18 cellular contexts compared by ENCODE assay signal in the genomic region with DNA sequence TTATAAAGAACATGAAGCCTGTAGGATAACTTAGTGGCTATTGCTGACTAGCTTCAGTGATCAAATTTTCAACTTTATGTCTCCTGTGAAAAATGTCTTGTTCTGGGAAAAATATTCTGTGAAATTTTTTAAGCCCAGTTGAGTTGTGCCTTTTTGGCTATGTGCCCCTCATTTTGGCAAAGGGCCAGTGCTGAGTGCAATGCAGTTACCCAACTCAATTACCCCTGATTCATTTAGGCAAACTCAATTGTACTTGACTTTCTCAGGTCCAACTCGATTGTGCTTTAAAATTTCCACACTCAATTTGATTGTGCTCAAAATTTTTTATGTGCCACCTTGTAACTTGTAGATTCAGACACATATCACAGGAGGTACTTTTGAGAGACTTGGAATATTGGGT.
DNase-seq lines count a peak whose midpoint lies in the region; ATAC-seq and TF ChIP-seq lines count a peak whose summit lies in the region.
"Had no signal": no experiment of that assay in that cellular context is flagged by ENCODE, and none has a peak within 500 bp of the region (broad histone marks: within the 10 kb centered on the region; RNA-seq: fewer than 3 reads in every experiment).

No MANE protein-coding gene starts in this region.

- 81 to 92% methylated on average over 1 of the region's 1 CpG for WGBS in aorta, 2 donors

- peaks cover 22% of the 10 kb centered on the region for H3K4me1 Mint-ChIP-seq in CD4-positive, alpha-beta T cell (ENCODE audit: low read depth)

- H3K27ac Mint-ChIP-seq in CD4-positive, alpha-beta T cell = no peak overlapping the region
- H3K27ac Mint-ChIP-seq: CD8-positive, alpha-beta memory T cell had no signal

- H3K4me1 ChIP-seq in aorta (ENCODE audit: control insufficient read depth in 1 of 2, insufficient read depth in 2 of 2, low read length in 2 of 2) = no peaks in the 10 kb centered on the region
- H3K4me1 ChIP-seq: esophagus muscularis mucosa had no signal

- H3K27me3 Mint-ChIP-seq in CD4-positive, alpha-beta T cell = no peaks in the 10 kb centered on the region

- no peak overlapping the region for H3K27ac ChIP-seq in aorta (ENCODE audit: low read depth in 1 of 2, low read length in 2 of 2)
- H3K27ac ChIP-seq in CD4-positive, alpha-beta T cell (ENCODE audit: low read depth, low read length) = no peak overlapping the region
- H3K27ac ChIP-seq: esophagus muscularis mucosa, heart left ventricle had no signal

- TF ChIP-seq CTCF in fibroblast of mammary gland (conservative IDR thresholded peaks at IDR 0.05; ENCODE audit: control insufficient read depth, insufficient read depth, low read depth, low read length) = no peak
- no peak for TF ChIP-seq CTCF in CD4-positive, alpha-beta T cell (IDR thresholded peaks at IDR 0.05)

- POLR2A ChIA-PET in CD4-positive, alpha-beta T cell (lab: Charles Lee) = no interaction called here

- intact Hi-C loops in left cardiac atrium (cut with DNase I) = no loop called here
- intact Hi-C loops in Right ventricle myocardium inferior (cut with DNase I) = no loop called here
- intact Hi-C loops in aorta (cut with DNase I) = no loop called here
- intact Hi-C loops in CD4-positive, alpha-beta T cell (cut with DNase I, micrococcal nuclease) = loop anchor here in 1 of 2 experiments (5.0 kb wide), 1 partner anchor 261 kb away; no protein-coding TSS in a partner anchor

- no peaks in the 10 kb centered on the region for H3K9me3 ChIP-seq in aorta (ENCODE audit: control insufficient read depth, low read length)
- H3K9me3 ChIP-seq in CD4-positive, alpha-beta T cell (ENCODE audit: control insufficient read depth, low read length) = no peaks in the 10 kb centered on the region
- H3K9me3 ChIP-seq: esophagus muscularis mucosa, heart left ventricle had no signal

- no peak overlapping the region for H3K4me3 Mint-ChIP-seq in CD4-positive, alpha-beta T cell
- H3K4me3 Mint-ChIP-seq: CD8-positive, alpha-beta memory T cell had no signal

- CTCF ChIA-PET in CD4-positive, alpha-beta T cell (lab: Charles Lee) = no interaction called here

- DNase-seq in left cardiac atrium (peak; percentile 41), Right ventricle myocardium inferior (ENCODE audit: missing footprints) (no peak), NCI-H446 treated with DMSO at 0.1 percent for 48 hours (lab: John Stamatoyannopoulos, UW) (peak; percentile 18), fibroblast of mammary gland (ENCODE audit: low read depth) (peak; percentile 4), aorta (peak; percentile 52 to 76), NCI-H2107 treated with DMSO at 0.1 percent for 48 hours (lab: John Stamatoyannopoulos, UW; ENCODE audit: unreplicated experiment) (no peak)
- DNase-seq in activated naive CD4-positive, alpha-beta T cell treated with Interleukin-2 at 50 U/mL for 16 hours = no peak
- no peak for DNase-seq in CD4-positive, alpha-beta T cell
- DNase-seq: activated CD4-positive, alpha-beta T cell treated with anti-CD3 and anti-CD28 coated beads, Interleukin-2, amount 50 U/mL, for 48 hours; activated gamma-delta T cell treated with Interleukin-2 at 50 U/mL for 16 hours; amygdala; CD8-positive, alpha-beta memory T cell; cerebellar nuclear complex; effector memory CD4-positive, alpha-beta T cell; NCI-H187; NCI-H526 treated with DMSO at 0.1 percent for 48 hours had no signal

- no peak overlapping the region for H3K4me3 ChIP-seq in fibroblast of mammary gland (ENCODE audit: control insufficient read depth, low read depth, low read length)
- no peak overlapping the region for H3K4me3 ChIP-seq in aorta (ENCODE audit: low read length in 2 of 2)
- H3K4me3 ChIP-seq: esophagus muscularis mucosa, heart left ventricle had no signal

- ATAC-seq in left cardiac atrium = no peak
- ATAC-seq in Right ventricle myocardium inferior = no peak
- no peak for ATAC-seq in aorta (ENCODE audit: low FRiP score)
- ATAC-seq in CD4-positive, alpha-beta T cell (ENCODE audit: poor library complexity) = no peak
- ATAC-seq: heart left ventricle had no signal

- no peaks in the 10 kb centered on the region for H3K36me3 Mint-ChIP-seq in CD4-positive, alpha-beta T cell (ENCODE audit: low read depth)
- H3K36me3 Mint-ChIP-seq: CD8-positive, alpha-beta memory T cell had no signal

- no peaks in the 10 kb centered on the region for H3K27me3 ChIP-seq in aorta (ENCODE audit: control insufficient read depth in 1 of 2, insufficient read depth in 2 of 2, low read length in 1 of 2)
- no peaks in the 10 kb centered on the region for H3K27me3 ChIP-seq in CD4-positive, alpha-beta T cell (ENCODE audit: control insufficient read depth, insufficient read depth, low read length)
- H3K27me3 ChIP-seq: esophagus muscularis mucosa, heart left ventricle had no signal

- H3K36me3 ChIP-seq in aorta (ENCODE audit: control insufficient read depth in 1 of 2, insufficient read depth in 2 of 2, low read length in 1 of 2) = peaks cover 0 to 2% of the 10 kb centered on the region in 2 donors

- no peaks in the 10 kb centered on the region for H3K9me3 Mint-ChIP-seq in CD4-positive, alpha-beta T cell

Comparison
In these comparisons a context has a peak if more than half of its experiments do, and no peak if none do; other contexts are left out.
1. DNase-seq: peak in left cardiac atrium (single experiment), NCI-H446 treated with DMSO at 0.1 percent for 48 hours (single experiment), fibroblast of mammary gland (single experiment) and aorta (2 of 2); none in Right ventricle myocardium inferior (single experiment), activated naive CD4-positive, alpha-beta T cell treated with Interleukin-2 at 50 U/mL for 16 hours (single experiment), NCI-H2107 treated with DMSO at 0.1 percent for 48 hours (single experiment) and CD4-positive, alpha-beta T cell (0 of 10).